In the genomic region with DNA sequence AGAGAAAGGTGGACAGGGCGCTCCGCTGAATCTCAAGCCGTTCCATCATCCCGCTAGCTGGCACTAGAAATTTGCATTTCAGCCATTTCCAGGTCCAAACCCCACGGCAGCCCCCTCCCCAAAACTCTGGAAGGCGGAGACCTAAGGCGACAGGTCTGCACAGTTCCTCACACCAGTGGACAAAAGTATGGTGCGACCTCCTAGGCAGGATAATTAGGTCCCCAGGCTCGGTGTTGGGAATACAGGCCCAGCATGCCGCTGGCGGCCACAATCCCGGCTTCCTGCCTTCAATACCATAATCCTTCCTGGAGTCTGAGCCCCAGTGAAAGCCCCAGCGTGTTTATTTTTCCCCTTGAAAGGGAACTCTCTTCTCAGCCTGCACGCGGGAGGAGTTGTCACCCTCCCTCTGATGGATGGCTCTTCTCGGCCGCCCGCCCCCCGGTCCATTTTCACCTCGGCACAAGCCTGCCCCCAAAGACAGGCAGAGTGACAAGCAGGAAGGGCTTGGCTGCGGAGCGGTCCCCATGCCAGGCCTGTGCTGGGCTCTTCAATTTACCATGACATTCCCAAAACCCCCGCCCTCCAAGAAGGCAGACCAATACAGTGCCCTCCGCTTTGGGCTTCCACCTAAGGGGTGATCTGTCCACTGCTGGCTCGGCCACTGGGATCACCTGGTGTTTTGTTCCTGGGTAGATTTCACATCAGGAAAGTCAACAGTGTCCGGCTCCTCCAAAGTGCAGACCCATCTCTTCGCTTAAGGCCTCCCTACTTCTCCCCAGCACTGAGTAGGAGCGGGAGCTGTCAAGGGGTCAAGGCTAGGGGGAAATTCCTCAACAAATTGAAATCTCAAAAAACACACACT, we compare ENCODE assay signal across 10 cellular contexts. TPM values are rescaled to one million over a fixed set of nuclear protein-coding genes. Genes with fewer than 3 reads are reported as not detected.
DNase-seq lines count a peak whose midpoint lies in the region; TF ChIP-seq lines count a peak whose summit lies in the region.
"Had no signal": no experiment of that assay in that cellular context is flagged by ENCODE, and none has a peak within 500 bp of the region (broad histone marks: within the 10 kb centered on the region; RNA-seq: fewer than 3 reads in every experiment).

No MANE protein-coding gene starts in this region.

- POLR2A ChIA-PET in RWPE1 (lab: Yijun Ruan, JAX; ENCODE audit: low non-redundant PET), result no interaction called here

- no peak overlapping the region for H3K27ac Mint-ChIP-seq in HFFc6
- H3K27ac Mint-ChIP-seq: activated CD8-positive, alpha-beta memory T cell treated with anti-CD3 and anti-CD28 coated beads, Interleukin-2, amount 10 ng/mL, durations not matched to agents 7 days and 5 days had no signal

- peaks cover 9% of the 10 kb centered on the region; the same call in 1 of the 2 replicates for H3K9me3 Mint-ChIP-seq in HFFc6

- CTCF ChIA-PET in RWPE1 (lab: Yijun Ruan, JAX), result no interaction called here

- in situ Hi-C loops in transverse colon (cut with MboI; ENCODE audit: low pct_ligation_motif_present in 1 of 4, low pct_unique_long_range_greater_than_20kb in 1 of 4, low sequenced_read_pairs in 3 of 4), result no loop called here

- TF ChIP-seq CTCF in epithelial cell of proximal tubule (conservative IDR thresholded peaks at IDR 0.05; ENCODE audit: low read depth, low read length) (no peak), transverse colon (IDR thresholded peaks at IDR 0.05) (no peak), RWPE1 (conservative IDR thresholded peaks at IDR 0.05; ENCODE audit: low read depth) (no peak), HFFc6 (IDR thresholded peaks at IDR 0.05) (no peak)

- no peaks in the 10 kb centered on the region for H3K4me1 Mint-ChIP-seq in HFFc6 (ENCODE audit: low read depth)

- intact Hi-C loops in transverse colon (cut with DNase I; ENCODE audit: low total_unique reads), result loop anchor here (5.0 to 10.0 kb wide), 4 partner anchors 71 to 569 kb away; no protein-coding TSS in a partner anchor

- no peak for TF ChIP-seq EP300 in transverse colon (IDR thresholded peaks at IDR 0.05; ENCODE audit: low read depth)

- H3K9me3 ChIP-seq in mucosa of rectum (ENCODE audit: control insufficient read depth in 2 of 2, low read length in 2 of 2), result no peaks in the 10 kb centered on the region
- H3K9me3 ChIP-seq in transverse colon, result no peaks in the 10 kb centered on the region

- peaks cover 0 to 2% of the 10 kb centered on the region in 2 donors for H3K27me3 ChIP-seq in mucosa of rectum (ENCODE audit: control insufficient read depth in 2 of 2, insufficient read depth in 2 of 2, low read length in 2 of 2)
- peaks cover 30% of the 10 kb centered on the region for H3K27me3 ChIP-seq in transverse colon

- H3K27ac ChIP-seq in mucosa of rectum (ENCODE audit: low read depth in 2 of 2, low read length in 2 of 2) (peak overlapping the region in 1 of 2 donors; percentile 27), transverse colon (peak overlapping the region; percentile 86 to 94 (median 90)), RWPE1 (no peak overlapping the region)

- no peak overlapping the region for H3K4me3 Mint-ChIP-seq in HFFc6
- H3K4me3 Mint-ChIP-seq: activated CD8-positive, alpha-beta memory T cell treated with anti-CD3 and anti-CD28 coated beads, Interleukin-2, amount 10 ng/mL, durations not matched to agents 7 days and 5 days had no signal

- H3K4me1 ChIP-seq in mucosa of rectum (ENCODE audit: control insufficient read depth in 2 of 2, insufficient read depth in 2 of 2, low read length in 2 of 2) (peaks cover 3 to 6% of the 10 kb centered on the region in 2 donors), transverse colon (peaks cover 0 to 29% (median 8%) of the 10 kb centered on the region in 4 donors)

- H3K27me3 Mint-ChIP-seq in HFFc6 (ENCODE audit: insufficient read depth), result peaks cover 15% of the 10 kb centered on the region

- TF ChIP-seq POLR2A in transverse colon (IDR thresholded peaks at IDR 0.05), result no peak

- WGBS in transverse colon (ENCODE audit: low coverage in 1 of 2), 2 donors, result 33 to 57% methylated on average over 2 to 28 of the region's 28 CpGs

- peaks cover 4 to 11% of the 10 kb centered on the region in 2 donors for H3K36me3 ChIP-seq in mucosa of rectum (ENCODE audit: control insufficient read depth in 2 of 2, insufficient read depth in 2 of 2, low read length in 2 of 2)
- H3K36me3 ChIP-seq in transverse colon, result peaks cover 0 to 3% (median 0%) of the 10 kb centered on the region in 4 donors

- H3K4me3 ChIP-seq in epithelial cell of proximal tubule (ENCODE audit: low read depth, low read length) (peak overlapping the region; percentile 41), mucosa of rectum (ENCODE audit: low read length in 2 of 2) (peak overlapping the region; percentile 69 to 80), transverse colon (peak overlapping the region; percentile 58 to 92 (median 78))

- DNase-seq in NCI-H146 (lab: John Stamatoyannopoulos, UW), result peak; percentile 21
- DNase-seq in NCI-H146 treated with DMSO at 0.1 percent for 48 hours (lab: John Stamatoyannopoulos, UW; ENCODE audit: unreplicated experiment), result no peak
- no peak for DNase-seq in epithelial cell of proximal tubule (ENCODE audit: low read depth)
- DNase-seq in transverse colon, result no peak
- no peak for DNase-seq in NOMO-1 (lab: John Stamatoyannopoulos, UW; ENCODE audit: unreplicated experiment in 2 of 2)
- DNase-seq in RWPE1 (ENCODE audit: low spot score), result no peak
- no peak for DNase-seq in HFFc6
- DNase-seq: activated CD8-positive, alpha-beta memory T cell treated with anti-CD3 and anti-CD28 coated beads, Interleukin-2, amount 10 ng/mL, durations not matched to agents 7 days and 5 days; NCI-H1930 had no signal

- H3K36me3 Mint-ChIP-seq in HFFc6 (ENCODE audit: low read depth), result no peaks in the 10 kb centered on the region

- peak overlapping the region; percentile 56 to 72 for H3K9ac ChIP-seq in mucosa of rectum (ENCODE audit: low read depth in 1 of 2, low read length in 2 of 2)

RNA-seq across cellular contexts. Expression of gene FGFR2, which starts 2.2 kb away (rescaled TPM):
- total RNA-seq in epithelial cell of proximal tubule (1.6 and 3.1 TPM in 2 replicates), transverse colon (100 to 1,000 TPM in 2 of 4 donors, 10 to 100 TPM in 2; 30.3 to 114 (median 87.9) TPM)
- not detected for total RNA-seq in HFFc6 (2021; fragmentation: NEBNext Ultra II Directional; extraction: Animal tissue kit (Norgen Biotek cat#: 25700))
